ENCODE assay signal across 8 cellular contexts in the genomic region with DNA sequence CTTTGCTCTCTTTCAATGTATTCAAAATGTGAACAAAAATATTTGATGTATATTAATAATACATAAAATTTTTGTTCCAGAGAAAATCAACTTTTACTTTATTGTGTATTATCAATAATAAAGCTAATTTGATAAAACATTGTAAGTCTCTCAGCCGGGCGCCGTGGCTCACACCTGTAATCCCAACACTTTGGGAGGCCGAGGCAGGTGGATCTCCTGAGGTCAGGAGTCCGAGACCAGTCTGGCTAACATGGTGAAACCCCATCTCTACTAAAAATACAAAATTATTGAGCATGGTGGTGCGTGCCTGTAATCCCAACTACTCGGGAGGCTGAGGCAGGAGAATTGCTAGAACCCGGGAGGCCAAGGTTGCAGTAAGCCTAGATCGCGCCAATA. TPM values are rescaled to one million over a fixed set of nuclear protein-coding genes. Genes with fewer than 3 reads are reported as not detected.
A peak's percentile ranks its signal among the peaks of the same experiment; 100 is the strongest.
DNase-seq lines count a peak whose midpoint lies in the region; ATAC-seq, FAIRE-seq and TF ChIP-seq lines count a peak whose summit lies in the region.
"Not testable (repeated sequence)": the region's sequence is repeated elsewhere in the genome, so short reads cannot be mapped to it uniquely, and the experiment has no call there.

No MANE protein-coding gene starts in this region.

- H3K36me3 Mint-ChIP-seq in T-helper 17 cell (ENCODE audit: low read depth), result not testable (repeated sequence)
- peaks cover 18% of the 10 kb centered on the region for H3K36me3 Mint-ChIP-seq in endothelial cell (ENCODE audit: low read depth, unreplicated experiment)

- not testable (repeated sequence) for H2AFZ ChIP-seq in HepG2 (ENCODE audit: low read length)
- H2AFZ ChIP-seq in osteoblast (ENCODE audit: low read length), result peak overlapping the region; percentile 99

- H3K9ac ChIP-seq in BLaER1 (peak overlapping the region; percentile 97; the same call in 1 of the 2 replicates), HepG2 (ENCODE audit: insufficient read depth, low read depth, low read length) (peak overlapping the region; percentile 96; the same call in 1 of the 2 replicates)
- not testable (repeated sequence) for H3K9ac ChIP-seq in adipocyte (ENCODE audit: low read length)

- TF ChIP-seq EP300 in HepG2 (IDR thresholded peaks at IDR 0.05; ENCODE audit: low read depth in 2 of 2, low read length in 2 of 2); HepG2 (CRISPR knock-in tag; IDR thresholded peaks at IDR 0.05; ENCODE audit: borderline replicate concordance); suprapubic skin (IDR thresholded peaks at IDR 0.05): not testable (repeated sequence)

- H3K4me2 ChIP-seq in BLaER1 (peak overlapping the region; percentile 37), HepG2 (ENCODE audit: low read depth, low read length) (peak overlapping the region; percentile 55), osteoblast (ENCODE audit: insufficient read depth, low read length) (peak overlapping the region; percentile 91)

- H3K4me3 ChIP-seq in BLaER1; osteoblast (ENCODE audit: insufficient read depth, low read length): not testable (repeated sequence)
- H3K4me3 ChIP-seq in HL-60 (replicated peaks; ENCODE audit: insufficient read depth, low read length) (peak overlapping the region; percentile 74), adipocyte (ENCODE audit: low read length) (peak overlapping the region; percentile 99), HepG2 (replicated peaks in 1 of 3; ENCODE audit: insufficient read depth in 1 of 3, low read depth in 2 of 3, low read length in 3 of 3) (peak overlapping the region in 2 of 3 experiments; percentile 95 to 97; a peak in 4 of 6 replicates), suprapubic skin (peak overlapping the region; percentile 89)

- TF ChIP-seq CTCF in HL-60 (IDR thresholded peaks at IDR 0.05; ENCODE audit: insufficient read depth, low read length); endothelial cell (IDR thresholded peaks at IDR 0.05; ENCODE audit: unreplicated experiment); HepG2 (CRISPR knock-in tag; IDR thresholded peaks at IDR 0.05); osteoblast (IDR thresholded peaks at IDR 0.05; ENCODE audit: extremely low read depth, low read depth, low read length); suprapubic skin (IDR thresholded peaks at IDR 0.05): not testable (repeated sequence)

- peaks cover 36% of the 10 kb centered on the region for H3K9me3 ChIP-seq in BLaER1
- not testable (repeated sequence) for H3K9me3 ChIP-seq in T-helper 17 cell (ENCODE audit: control insufficient read depth, low read length, poor library complexity, severe bottlenecking); adipocyte (ENCODE audit: control insufficient read depth, low read length); HepG2 (ENCODE audit: low read length); osteoblast (ENCODE audit: low read depth, low read length); suprapubic skin

- H3K27me3 ChIP-seq in BLaER1; HL-60 (ENCODE audit: insufficient read depth, poor library complexity, severe bottlenecking); adipocyte (replicated peaks; ENCODE audit: control insufficient read depth, insufficient read depth, low read length); HepG2 (ENCODE audit: control insufficient read depth in 1 of 2, insufficient read depth in 2 of 2, low read length in 2 of 2); osteoblast (ENCODE audit: insufficient read depth, low read length); suprapubic skin: not testable (repeated sequence)

- not testable (repeated sequence) for BruUV-seq in HepG2 (replicated peaks; lab: Mats Ljungman, UMichigan)

- intact Hi-C loops in HepG2 (cut with micrococcal nuclease; ENCODE audit: unreplicated experiment), result loop anchor here (1.0 to 10.0 kb wide), 2 partner anchors 8 to 121 kb away; no protein-coding TSS in a partner anchor

- H3K27ac Mint-ChIP-seq in T-helper 17 cell, result peak overlapping the region; percentile 98
- H3K27ac Mint-ChIP-seq in endothelial cell (ENCODE audit: unreplicated experiment), result peak overlapping the region; percentile 99

- H3K4me3 Mint-ChIP-seq in T-helper 17 cell, result not testable (repeated sequence)
- H3K4me3 Mint-ChIP-seq in endothelial cell (ENCODE audit: unreplicated experiment), result peak overlapping the region; percentile 98

- H3K36me3 ChIP-seq in BLaER1, result peaks cover 49% of the 10 kb centered on the region
- not testable (repeated sequence) for H3K36me3 ChIP-seq in adipocyte (ENCODE audit: control insufficient read depth, insufficient read depth, low read length, severe bottlenecking); HepG2 (replicated peaks in 1 of 2; ENCODE audit: control insufficient read depth in 1 of 2, insufficient read depth in 2 of 2, low read length in 2 of 2); osteoblast (ENCODE audit: insufficient read depth, low read length); suprapubic skin

- in situ Hi-C loops in HepG2 (cut with HindIII; ENCODE audit: extremely low pct_ligation_motif_present, low pct_unique_long_range_greater_than_20kb), result loop anchor here (10.0 kb wide), 1 partner anchor 289 kb away; the partner anchor contains the start of gene ZNF675

- 59% methylated on average over 10 of the region's 10 CpGs for WGBS in HepG2 (ENCODE audit: low lambda C conversion rate)
- WGBS in suprapubic skin, result 86% methylated on average over 10 of the region's 10 CpGs

- H3K27me3 Mint-ChIP-seq in T-helper 17 cell; endothelial cell (ENCODE audit: unreplicated experiment): not testable (repeated sequence)

- not testable (repeated sequence) for TF ChIP-seq POLR2A in HepG2 (IDR thresholded peaks at IDR 0.05; ENCODE audit: insufficient read depth in 1 of 2, low read depth in 2 of 2, low read length in 2 of 2); suprapubic skin (IDR thresholded peaks at IDR 0.05)

- peaks cover 30% of the 10 kb centered on the region for H3K79me2 ChIP-seq in HepG2 (ENCODE audit: insufficient read depth, low read length)
- H3K79me2 ChIP-seq in osteoblast (ENCODE audit: insufficient read depth, low read length), result peaks cover 46% of the 10 kb centered on the region

- CTCF ChIA-PET in HepG2 (lab: Yijun Ruan, JAX; ENCODE audit: low intra/inter-chr PET ratio, low total read pairs), result not testable (repeated sequence)

- H3K9me3 Mint-ChIP-seq in endothelial cell (ENCODE audit: unreplicated experiment), result not testable (repeated sequence)

- DNase-seq in HL-60 (ENCODE audit: low read depth in 1 of 2, low spot score in 1 of 2); T-helper 17 cell; adipocyte (ENCODE audit: low read depth); endothelial cell (ENCODE audit: low spot score); HepG2 (ENCODE audit: low spot score); osteoblast (ENCODE audit: insufficient read length, low spot score, missing footprints); suprapubic skin (ENCODE audit: low spot score in 2 of 2): not testable (repeated sequence)

- H3K4me1 Mint-ChIP-seq in T-helper 17 cell, result peaks cover 14% of the 10 kb centered on the region
- not testable (repeated sequence) for H3K4me1 Mint-ChIP-seq in endothelial cell (ENCODE audit: unreplicated experiment)

- H3K4me1 ChIP-seq in BLaER1 (peaks cover 15% of the 10 kb centered on the region), adipocyte (ENCODE audit: control insufficient read depth, insufficient read depth, low read length) (peaks cover 18% of the 10 kb centered on the region), HepG2 (ENCODE audit: insufficient read depth, low read length) (peaks cover 35% of the 10 kb centered on the region), osteoblast (ENCODE audit: insufficient read depth, low read length) (peaks cover 12% of the 10 kb centered on the region), suprapubic skin (peaks cover 33% of the 10 kb centered on the region)

- not testable (repeated sequence) for FAIRE-seq in HepG2 (lab: Jason Lieb, UNC)

- not testable (repeated sequence) for H4K20me1 ChIP-seq in BLaER1; HepG2 (ENCODE audit: insufficient read depth, low read length); osteoblast (ENCODE audit: insufficient read depth, low read length)

- H3K27ac ChIP-seq in BLaER1; HL-60 (replicated peaks); HepG2 (ENCODE audit: extremely low read length, insufficient read depth, low read length): not testable (repeated sequence)
- H3K27ac ChIP-seq in osteoblast (ENCODE audit: low read depth, low read length) (peak overlapping the region; percentile 98), suprapubic skin (peak overlapping the region; percentile 99)

- POLR2A ChIA-PET in HepG2 (lab: Yijun Ruan, JAX), result interaction anchor here (0.9 to 3.3 kb wide), 8 partner anchors 8 to 638 kb away, joined by 3 to 26 read pairs (median 6); partner anchors contain the start of genes ZNF675 and ZNF724

- TF ChIP-seq RAD21 in HepG2 (CRISPR knock-in tag; IDR thresholded peaks at IDR 0.05), result not testable (repeated sequence)

- not testable (repeated sequence) for ATAC-seq in T-helper 17 cell, HepG2

RNA-seq across cellular contexts. Expression of gene ZNF91, which starts 0.4 kb away (rescaled TPM):
- total RNA-seq in T-helper 17 cell, result 10 to 100 TPM; 52.9 to 65.6 TPM
- 51.4 TPM for total RNA-seq in endothelial cell (ENCODE audit: unreplicated experiment)
- 21.5 and 30.7 TPM in 2 replicates for total RNA-seq in HepG2 (2016; rRNA removed; fragmentation: Illumina TruSeq; extraction: Trizol)
- 7.1 and 8.4 TPM in 2 replicates for total RNA-seq in HepG2 (2016; cell fraction: cytosol; rRNA removed; fragmentation: Illumina TruSeq; extraction: Trizol; ENCODE audit: low read depth)
- total RNA-seq in HepG2 (2016; cell fraction: insoluble cytoplasmic fraction; rRNA removed; fragmentation: Illumina TruSeq; extraction: Trizol), result 19.7 and 29.0 TPM in 2 replicates
- total RNA-seq in HepG2 (2016; cell fraction: membrane; rRNA removed; fragmentation: Illumina TruSeq; extraction: Trizol), result 14.1 and 19.3 TPM in 2 replicates
- 32.7 and 36.3 TPM in 2 replicates for total RNA-seq in HepG2 (2016; cell fraction: nucleus; rRNA removed; fragmentation: Illumina TruSeq; extraction: Trizol)
- 19.4 and 19.6 TPM in 2 replicates for polyA plus RNA-seq in HepG2 (2011; rRNA removed)
- polyA plus RNA-seq in HepG2 (2011; cell fraction: cytosol; rRNA removed), result 16.0 and 22.2 TPM in 2 replicates
- 27.4 and 37.5 TPM in 2 replicates for polyA plus RNA-seq in HepG2 (2011; cell fraction: nucleus; rRNA removed)
- polyA plus RNA-seq in HepG2 (2012), result 14.0 and 14.4 TPM in 2 replicates
- 1.1 and 1.4 TPM in 2 replicates for polyA plus RNA-seq in HepG2 (2016; cell fraction: cytosol; fragmentation: Illumina TruSeq; extraction: Trizol; ENCODE audit: low read depth)
- 13.1 and 14.1 TPM in 2 replicates for polyA plus RNA-seq in HepG2 (2016; cell fraction: insoluble cytoplasmic fraction; fragmentation: Illumina TruSeq; extraction: Trizol; ENCODE audit: low read depth)
- polyA plus RNA-seq in HepG2 (2016; cell fraction: membrane; fragmentation: Illumina TruSeq; extraction: Trizol; ENCODE audit: low read depth), result 2.0 and 3.9 TPM in 2 replicates
- polyA plus RNA-seq in HepG2 (2016; cell fraction: nucleus; fragmentation: Illumina TruSeq; extraction: Trizol; ENCODE audit: insufficient read depth, low read depth), result 18.2 and 18.6 TPM in 2 replicates
- polyA minus RNA-seq in HepG2 (2011; rRNA and poly(A)+ RNA removed; ENCODE audit: low replicate concordance), result 20.0 and 43.5 TPM in 2 replicates
- polyA minus RNA-seq in HepG2 (2011; cell fraction: cytosol; rRNA and poly(A)+ RNA removed), result 23.2 and 40.4 TPM in 2 replicates
- polyA minus RNA-seq in HepG2 (2011; cell fraction: nucleus; rRNA and poly(A)+ RNA removed), result 84.8 and 108 TPM in 2 replicates
- total RNA-seq in osteoblast, result 14.8 and 20.6 TPM in 2 replicates
- 100 to 1,000 TPM in 2 of 4 donors, 10 to 100 TPM in 2; 50.2 to 180 (median 92.3) TPM for total RNA-seq in suprapubic skin

Comparison
In these comparisons a context has a peak if more than half of its experiments do, and no peak if none do; other contexts are left out.
1. H3K4me2 ChIP-seq: peak in every context shown above with its lines; median percentile 91 in osteoblast; 55 in HepG2; 37 in BLaER1.